10 cellular contexts compared by ENCODE assay signal in the genomic region with DNA sequence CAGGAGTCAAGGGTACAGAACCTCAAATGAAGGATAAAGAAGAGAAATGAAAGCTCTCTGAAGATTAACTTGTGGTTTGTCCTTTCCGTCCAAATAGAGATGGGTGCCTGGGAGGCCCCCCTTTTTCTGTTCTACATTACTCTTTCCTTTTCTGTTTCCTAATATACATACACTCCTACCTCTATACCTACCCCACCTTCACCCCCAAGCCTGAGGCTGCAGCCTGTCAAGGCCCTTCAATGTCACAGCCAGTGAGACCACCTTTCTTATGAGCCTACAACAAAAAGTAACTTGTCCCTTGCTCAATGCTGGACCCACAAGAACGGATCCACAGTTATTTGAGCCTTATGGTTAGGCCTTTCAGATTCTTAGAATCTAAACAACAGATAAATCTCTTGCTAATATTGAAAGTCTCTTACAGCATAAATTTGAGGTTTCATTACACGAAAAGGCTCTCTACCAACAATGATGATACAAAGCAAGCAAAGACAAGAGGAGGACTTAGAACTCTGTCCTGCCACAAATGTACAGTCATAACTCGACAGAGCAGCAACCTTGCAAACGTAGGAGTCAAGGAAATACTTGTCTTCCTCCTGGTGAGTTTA. TPM values are rescaled to one million over a fixed set of nuclear protein-coding genes. Genes with fewer than 3 reads are reported as not detected.
DNase-seq lines count a peak whose midpoint lies in the region; ATAC-seq and TF ChIP-seq lines count a peak whose summit lies in the region.
"Had no signal": no experiment of that assay in that cellular context is flagged by ENCODE, and none has a peak within 500 bp of the region (broad histone marks: within the 10 kb centered on the region; RNA-seq: fewer than 3 reads in every experiment).

No MANE protein-coding gene starts in this region.

- H3K4me2 ChIP-seq in mesenchymal stem cell (ENCODE audit: low read length, poor library complexity, severe bottlenecking), result no peak overlapping the region

- H4K8ac ChIP-seq in mesenchymal stem cell (ENCODE audit: low read length), result no peak overlapping the region

- intact Hi-C loops in CD14-positive monocyte (cut with micrococcal nuclease), result loop anchor here in 1 of 2 donors (2.0 kb wide), 1 partner anchor 17 kb away; no protein-coding TSS in a partner anchor
- intact Hi-C loops in left cardiac atrium (cut with DNase I), result no loop called here

- H3K9me3 ChIP-seq in BE2C, result no peaks in the 10 kb centered on the region
- no peaks in the 10 kb centered on the region for H3K9me3 ChIP-seq in mesenchymal stem cell (ENCODE audit: control insufficient read depth, low read length)
- H3K9me3 ChIP-seq: heart left ventricle had no signal

- no peak overlapping the region for H2AFZ ChIP-seq in mesenchymal stem cell (ENCODE audit: low read depth, low read length)

- peaks cover 69% of the 10 kb centered on the region for H3K4me1 Mint-ChIP-seq in CD14-positive monocyte
- peaks cover 85% of the 10 kb centered on the region for H3K4me1 Mint-ChIP-seq in activated T-cell treated with anti-CD3 and anti-CD28 coated beads, Interleukin-2, amount 50 U/mL, for 4 hours (ENCODE audit: low read depth)

- TF ChIP-seq CTCF in CD14-positive monocyte (IDR thresholded peaks at IDR 0.05) (no peak), BE2C (IDR thresholded peaks at IDR 0.05; ENCODE audit: low read depth, low read length) (no peak)

- no peak overlapping the region for H3K4me3 Mint-ChIP-seq in CD14-positive monocyte
- peak overlapping the region; percentile 65 for H3K4me3 Mint-ChIP-seq in activated T-cell treated with anti-CD3 and anti-CD28 coated beads, Interleukin-2, amount 50 U/mL, for 4 hours

- no peak overlapping the region for H2BK15ac ChIP-seq in mesenchymal stem cell (ENCODE audit: low read depth, poor library complexity, severe bottlenecking)

- no peak overlapping the region for H3K9ac ChIP-seq in mesenchymal stem cell (ENCODE audit: low read length)

- no peaks in the 10 kb centered on the region; the same call in 1 of the 2 replicates for H3K4me1 ChIP-seq in BE2C
- peaks cover 11% of the 10 kb centered on the region for H3K4me1 ChIP-seq in mesenchymal stem cell (ENCODE audit: control insufficient read depth, insufficient read depth, low read depth, low read length)

- no peak overlapping the region for H3K4ac ChIP-seq in mesenchymal stem cell (ENCODE audit: low read depth in 1 of 2, low read length in 2 of 2)

- no peak overlapping the region for H3K23ac ChIP-seq in mesenchymal stem cell (ENCODE audit: low read length in 2 of 2)

- no peak overlapping the region for H3K27ac ChIP-seq in mesenchymal stem cell (ENCODE audit: low read length, poor library complexity, severe bottlenecking)

- H3K36me3 ChIP-seq in BE2C (no peaks in the 10 kb centered on the region), mesenchymal stem cell (ENCODE audit: control insufficient read depth in 1 of 2, insufficient read depth in 2 of 2, low read depth in 1 of 2, low read length in 2 of 2) (no peaks in the 10 kb centered on the region)
- H3K36me3 ChIP-seq: heart left ventricle had no signal

- no peak overlapping the region for H2BK5ac ChIP-seq in mesenchymal stem cell (ENCODE audit: low read depth, low read length, poor library complexity, severe bottlenecking)

- peak overlapping the region; percentile 30 to 94 (median 90) for H3K27ac Mint-ChIP-seq in CD14-positive monocyte

- no peak overlapping the region for H2BK120ac ChIP-seq in mesenchymal stem cell (ENCODE audit: low read depth, low read length)

- H3K14ac ChIP-seq in mesenchymal stem cell (ENCODE audit: low read length in 2 of 2), result no peak overlapping the region

- no peak overlapping the region for H4K91ac ChIP-seq in mesenchymal stem cell (ENCODE audit: low read length)

- DNase-seq in CD14-positive monocyte (ENCODE audit: low spot score) (no peak), left cardiac atrium (no peak), BE2C (no peak), GM19238 (ENCODE audit: insufficient read length, low spot score) (no peak), mesenchymal stem cell (no peak)
- DNase-seq in activated T-cell treated with anti-CD3 and anti-CD28 coated beads, Interleukin-2, amount 50 U/mL, for 4 hours, result no peak
- DNase-seq: heart left ventricle had no signal

- WGBS in mesenchymal stem cell, result 58% methylated on average over 5 of the region's 5 CpGs

- H3K9me3 Mint-ChIP-seq in CD14-positive monocyte, result no peaks in the 10 kb centered on the region
- no peaks in the 10 kb centered on the region for H3K9me3 Mint-ChIP-seq in activated T-cell treated with anti-CD3 and anti-CD28 coated beads, Interleukin-2, amount 50 U/mL, for 4 hours

- no peaks in the 10 kb centered on the region for H3K79me1 ChIP-seq in mesenchymal stem cell (replicated peaks; ENCODE audit: low read length, poor library complexity, severe bottlenecking)

- no peak overlapping the region for H3K18ac ChIP-seq in mesenchymal stem cell (ENCODE audit: low read depth in 1 of 2, low read length in 2 of 2)

- peak; percentile 40 for ATAC-seq in GM19328 (IDR thresholded peaks at IDR 0.05; ENCODE audit: unreplicated experiment)
- peak; percentile 48 for ATAC-seq in HG03095 (IDR thresholded peaks at IDR 0.05; ENCODE audit: unreplicated experiment)
- peak; percentile 57 to 60 for ATAC-seq in activated T-cell treated with anti-CD3 and anti-CD28 coated beads, Interleukin-2, amount 50 U/mL, for 4 hours
- ATAC-seq in left cardiac atrium, result no peak
- ATAC-seq: heart left ventricle had no signal

- H3K27me3 Mint-ChIP-seq in CD14-positive monocyte (ENCODE audit: low read depth in 3 of 3), result peaks cover 0 to 1% (median 0%) of the 10 kb centered on the region in 3 donors
- H3K27me3 Mint-ChIP-seq in activated T-cell treated with anti-CD3 and anti-CD28 coated beads, Interleukin-2, amount 50 U/mL, for 4 hours (ENCODE audit: low read depth), result no peaks in the 10 kb centered on the region

- H3K4me3 ChIP-seq in BE2C (ENCODE audit: low read depth, low read length) (no peak overlapping the region), mesenchymal stem cell (ENCODE audit: insufficient read depth in 1 of 2, low read depth in 1 of 2, low read length in 2 of 2) (no peak overlapping the region)
- H3K4me3 ChIP-seq: heart left ventricle had no signal

- H2BK12ac ChIP-seq in mesenchymal stem cell (ENCODE audit: low read length in 2 of 2), result no peak overlapping the region

- no peak overlapping the region for H2AK5ac ChIP-seq in mesenchymal stem cell (ENCODE audit: low read length, severe bottlenecking)

- no peaks in the 10 kb centered on the region for H3K27me3 ChIP-seq in BE2C
- peaks cover 2 to 9% of the 10 kb centered on the region in 2 experiments for H3K27me3 ChIP-seq in mesenchymal stem cell (ENCODE audit: control insufficient read depth in 1 of 2, insufficient read depth in 1 of 2, low read length in 2 of 2)
- H3K27me3 ChIP-seq: heart left ventricle had no signal

- peaks cover 0 to 3% of the 10 kb centered on the region in 2 donors for H3K36me3 Mint-ChIP-seq in CD14-positive monocyte
- H3K36me3 Mint-ChIP-seq in activated T-cell treated with anti-CD3 and anti-CD28 coated beads, Interleukin-2, amount 50 U/mL, for 4 hours (ENCODE audit: insufficient read depth), result no peaks in the 10 kb centered on the region

RNA-seq across cellular contexts. Expression of a gene that starts 4.1 kb away (rescaled TPM):
- polyA plus RNA-seq in CD14-positive monocyte, result 100 to 1,000 TPM in 1 of 2 donors, 10 to 100 TPM in 1; 89.3 to 111 TPM
- 100 to 1,000 TPM in 1 of 3 donors, 10 to 100 TPM in 2; 59.0 to 109 (median 85.2) TPM for total RNA-seq in activated T-cell treated with anti-CD3 and anti-CD28 coated beads, Interleukin-2, amount 50 U/mL, for 4 hours
- 1 to 10 TPM; 1.3 to 2.7 TPM for total RNA-seq in left cardiac atrium
- 0.40 TPM for polyA plus RNA-seq in BE2C (2012; ENCODE audit: insufficient read depth, insufficient read length, low read depth)
- polyA plus RNA-seq in mesenchymal stem cell (2013, experiment 1 of 2), result 0.06 TPM
- 0.08 TPM for polyA plus RNA-seq in mesenchymal stem cell (2013, experiment 2 of 2)
- total RNA-seq: M059J had no signal

RNA-seq across cellular contexts. Expression of a gene that starts 32.6 kb away (rescaled TPM):
- polyA plus RNA-seq in CD14-positive monocyte, result under 1 TPM; 0.07 to 0.19 TPM
- total RNA-seq in activated T-cell treated with anti-CD3 and anti-CD28 coated beads, Interleukin-2, amount 50 U/mL, for 4 hours, result 1 to 10 TPM; 1.6 to 2.1 (median 1.7) TPM
- total RNA-seq in left cardiac atrium, result 1 to 10 TPM; 1.8 to 1.9 TPM
- 5.2 TPM for polyA plus RNA-seq in BE2C (2012; ENCODE audit: insufficient read depth, insufficient read length, low read depth)
- polyA plus RNA-seq in mesenchymal stem cell (2013, experiment 1 of 2), result 0.95 TPM
- polyA plus RNA-seq in mesenchymal stem cell (2013, experiment 2 of 2), result 0.96 TPM

RNA-seq across cellular contexts. Expression of a gene that starts 47.1 kb away (rescaled TPM):
- polyA plus RNA-seq in CD14-positive monocyte, result not detected
- total RNA-seq in activated T-cell treated with anti-CD3 and anti-CD28 coated beads, Interleukin-2, amount 50 U/mL, for 4 hours, result 1 to 10 TPM; 2.6 to 8.7 (median 2.7) TPM
- total RNA-seq in left cardiac atrium, result 1 to 10 TPM; 5.6 to 6.8 TPM
- polyA plus RNA-seq in BE2C (2012; ENCODE audit: insufficient read depth, insufficient read length, low read depth), result not detected
- polyA plus RNA-seq in mesenchymal stem cell (2013, experiment 1 of 2), result 7.2 TPM
- polyA plus RNA-seq in mesenchymal stem cell (2013, experiment 2 of 2), result 6.9 TPM

RNA-seq across cellular contexts. Expression of a gene that starts 54.2 kb away (rescaled TPM):
- polyA plus RNA-seq in CD14-positive monocyte, result under 1 TPM; 0.21 to 0.62 TPM
- under 1 TPM; 0.11 to 0.15 (median 0.13) TPM for total RNA-seq in activated T-cell treated with anti-CD3 and anti-CD28 coated beads, Interleukin-2, amount 50 U/mL, for 4 hours
- 10 to 100 TPM; 20.7 to 21.8 TPM for total RNA-seq in left cardiac atrium
- 4.9 TPM for polyA plus RNA-seq in BE2C (2012; ENCODE audit: insufficient read depth, insufficient read length, low read depth)
- 0.69 TPM for polyA plus RNA-seq in mesenchymal stem cell (2013, experiment 1 of 2)
- 0.64 TPM for polyA plus RNA-seq in mesenchymal stem cell (2013, experiment 2 of 2)

Comparison
In these comparisons a context has a peak if more than half of its experiments do, and no peak if none do; other contexts are left out.
1. ATAC-seq: peak in GM19328 (single experiment), HG03095 (single experiment) and activated T-cell treated with anti-CD3 and anti-CD28 coated beads, Interleukin-2, amount 50 U/mL, for 4 hours (2 of 2); none in left cardiac atrium (0 of 2).
2. RNA of a gene that starts 4.1 kb away (total RNA-seq): 59.0 to 109 TPM in activated T-cell treated with anti-CD3 and anti-CD28 coated beads, Interleukin-2, amount 50 U/mL, for 4 hours; 1.3 to 2.7 TPM in left cardiac atrium; every median in the first group is over 10 times any median in the second.